8 cellular contexts compared by ENCODE assay signal in the genomic region with DNA sequence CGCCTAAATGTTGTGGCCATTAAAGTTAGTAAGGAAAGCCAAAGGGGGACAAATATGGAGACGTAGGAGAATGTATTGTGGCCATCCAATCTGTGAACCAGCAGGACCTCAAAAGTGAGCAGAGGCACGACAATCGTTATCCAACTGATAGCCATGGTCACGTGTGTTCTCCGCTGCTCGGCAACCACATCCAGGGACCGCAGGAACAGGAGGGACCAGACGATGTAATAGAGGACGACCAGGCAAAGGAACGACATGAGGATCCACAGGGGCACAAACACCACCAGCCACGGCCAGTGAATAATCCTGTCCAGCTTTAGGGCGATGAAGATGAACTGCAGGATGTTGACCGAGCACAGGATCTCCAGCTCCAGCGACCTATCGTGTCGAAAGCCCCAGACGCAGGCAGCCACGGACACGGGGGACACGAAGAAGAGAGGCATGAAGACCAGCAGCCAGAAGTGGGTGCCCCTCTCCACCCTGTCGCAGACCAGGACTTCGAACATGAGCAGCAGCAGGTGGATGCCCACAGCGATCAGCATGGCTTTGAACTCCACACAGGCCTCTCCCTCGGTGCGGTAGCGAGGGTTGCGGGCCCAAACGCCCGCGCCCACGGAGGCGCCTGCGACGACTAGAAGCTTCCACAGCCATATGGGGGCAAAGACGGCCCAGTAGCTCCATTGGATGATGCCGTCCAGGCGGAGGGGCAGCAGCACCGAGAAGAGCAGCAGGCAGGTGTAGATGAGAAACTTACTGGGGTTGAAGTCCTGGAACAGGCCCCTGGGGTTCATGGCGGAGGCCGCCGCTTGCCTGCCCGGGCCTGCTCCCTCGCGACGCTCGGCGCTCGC. TPM values are rescaled to one million over a fixed set of nuclear protein-coding genes. Genes with fewer than 3 reads are reported as not detected.
DNase-seq lines count a peak whose midpoint lies in the region; FAIRE-seq and TF ChIP-seq lines count a peak whose summit lies in the region.

No MANE protein-coding gene starts in this region.

- TF ChIP-seq CTCF in left ventricle myocardium inferior (IDR thresholded peaks at IDR 0.05; ENCODE audit: borderline replicate concordance), result no peak

- FAIRE-seq in GM12891 (lab: Jason Lieb, UNC) (peak; percentile 28), H54 (lab: Jason Lieb, UNC) (no peak)

- H3K36me3 ChIP-seq in left ventricle myocardium inferior, result peaks cover 6% of the 10 kb centered on the region

- peak overlapping the region; percentile 71 for H3K4me3 Mint-ChIP-seq in activated CD4-positive, alpha-beta memory T cell treated with anti-CD3 and anti-CD28 coated beads for 36 hours

- H3K4me3 ChIP-seq in left ventricle myocardium inferior (peak overlapping the region; percentile 77), skeletal muscle cell (ENCODE audit: low read depth, low read length) (peak overlapping the region; percentile 64)

- peaks cover 6% of the 10 kb centered on the region for H3K9me3 Mint-ChIP-seq in activated CD4-positive, alpha-beta memory T cell treated with anti-CD3 and anti-CD28 coated beads for 36 hours

- H3K4me1 ChIP-seq in left ventricle myocardium inferior, result peaks cover 43% of the 10 kb centered on the region

- DNase-seq in GM12891 (ENCODE audit: insufficient read length, low spot score), result no peak
- DNase-seq in activated CD4-positive, alpha-beta memory T cell treated with anti-CD3 and anti-CD28 coated beads for 36 hours, result peak; percentile 10
- peak; percentile 8 for DNase-seq in left ventricle myocardium inferior
- DNase-seq in skeletal muscle cell (ENCODE audit: low read depth), result no peak
- DNase-seq in HT-29 (ENCODE audit: low spot score), result no peak
- DNase-seq in H54 (ENCODE audit: insufficient read length, low spot score), result no peak
- DNase-seq in RPMI8226, result no peak
- no peak for DNase-seq in glomerular visceral epithelial cell (ENCODE audit: extremely low spot score)

- CTCF ChIA-PET in activated CD4-positive, alpha-beta memory T cell treated with anti-CD3 and anti-CD28 coated beads for 36 hours (lab: Charles Lee), result interaction anchor here (1.0 to 1.9 kb wide), 5 partner anchors 10 to 90 kb away, joined by 3 to 16 read pairs (median 5); no protein-coding TSS in a partner anchor

- POLR2A ChIA-PET in activated CD4-positive, alpha-beta memory T cell treated with anti-CD3 and anti-CD28 coated beads for 36 hours (lab: Charles Lee), result interaction anchor here (1.0 to 2.3 kb wide), 4 partner anchors 10 to 64 kb away, joined by 3 to 9 read pairs (median 3); a partner anchor contains a TSS

- peak overlapping the region; percentile 81 for H3K27ac Mint-ChIP-seq in activated CD4-positive, alpha-beta memory T cell treated with anti-CD3 and anti-CD28 coated beads for 36 hours

- peak overlapping the region; percentile 90 for H3K27ac ChIP-seq in left ventricle myocardium inferior (replicated peaks)

- H3K27me3 Mint-ChIP-seq in activated CD4-positive, alpha-beta memory T cell treated with anti-CD3 and anti-CD28 coated beads for 36 hours, result no peaks in the 10 kb centered on the region

- H3K4me1 Mint-ChIP-seq in activated CD4-positive, alpha-beta memory T cell treated with anti-CD3 and anti-CD28 coated beads for 36 hours (ENCODE audit: low read depth), result peaks cover 50% of the 10 kb centered on the region

- no peaks in the 10 kb centered on the region for H3K27me3 ChIP-seq in left ventricle myocardium inferior (ENCODE audit: low read depth)

- peaks cover 8% of the 10 kb centered on the region for H3K9me3 ChIP-seq in left ventricle myocardium inferior (replicated peaks)

- TF ChIP-seq POLR2A in GM12891 (IDR thresholded peaks at IDR 0.05; ENCODE audit: low read depth, low read length), result no peak
- TF ChIP-seq POLR2A in H54 (IDR thresholded peaks at IDR 0.05; ENCODE audit: low read depth, low read length), result no peak

- intact Hi-C loops in activated CD4-positive, alpha-beta memory T cell treated with anti-CD3 and anti-CD28 coated beads for 36 hours (cut with micrococcal nuclease), result loop anchor here (1.0 to 2.0 kb wide), 5 partner anchors 10 to 463 kb away; a partner anchor contains a TSS
- intact Hi-C loops in left ventricle myocardium inferior (cut with micrococcal nuclease), result no loop called here

- H3K36me3 Mint-ChIP-seq in activated CD4-positive, alpha-beta memory T cell treated with anti-CD3 and anti-CD28 coated beads for 36 hours, result peaks cover 39% of the 10 kb centered on the region

TF ChIP-seq in GM12891, 5 proteins besides CTCF, POLR2A, EP300 and RAD21:
- no peak for TF ChIP-seq TAF1 (IDR thresholded peaks at IDR 0.05; ENCODE audit: low read depth, low read length)
- no peak for TF ChIP-seq PAX5 (IDR thresholded peaks at IDR 0.05; ENCODE audit: insufficient read depth, low read length, severe bottlenecking)
- TF ChIP-seq POLR2AphosphoS5 (IDR thresholded peaks at IDR 0.05; ENCODE audit: low read depth, low read length), result no peak
- no peak for TF ChIP-seq POU2F2 (IDR thresholded peaks at IDR 0.05; ENCODE audit: low read depth, low read length)
- TF ChIP-seq SPI1 (IDR thresholded peaks at IDR 0.05; ENCODE audit: low read depth, low read length), result no peak

RNA-seq across cellular contexts. Expression of a gene that starts 0.8 kb away (rescaled TPM):
- polyA plus RNA-seq in GM12891 (2012; ENCODE audit: low read depth, missing spikeins), result 6.5 TPM
- total RNA-seq in activated CD4-positive, alpha-beta memory T cell treated with anti-CD3 and anti-CD28 coated beads for 36 hours, result 10 to 100 TPM; 19.4 to 19.7 TPM
- 21.0 TPM for total RNA-seq in left ventricle myocardium inferior
- 63.3 and 65.3 TPM in 2 replicates for total RNA-seq in HT-29 (2014; rRNA removed; shearing (Covaris generic))

RNA-seq across cellular contexts. Expression of a gene that starts 30.2 kb away (rescaled TPM):
- 48.0 TPM for polyA plus RNA-seq in GM12891 (2012; ENCODE audit: low read depth, missing spikeins)
- 10 to 100 TPM; 52.5 to 52.9 TPM for total RNA-seq in activated CD4-positive, alpha-beta memory T cell treated with anti-CD3 and anti-CD28 coated beads for 36 hours
- 45.8 TPM for total RNA-seq in left ventricle myocardium inferior
- total RNA-seq in HT-29 (2014; rRNA removed; shearing (Covaris generic)), result 43.7 and 60.8 TPM in 2 replicates

Comparison
In these comparisons a context has a peak if more than half of its experiments do, and no peak if none do; other contexts are left out.
1. DNase-seq: peak in activated CD4-positive, alpha-beta memory T cell treated with anti-CD3 and anti-CD28 coated beads for 36 hours (single experiment) and left ventricle myocardium inferior (single experiment); none in GM12891 (single experiment), skeletal muscle cell (single experiment), HT-29 (single experiment), H54 (single experiment), RPMI8226 (single experiment) and glomerular visceral epithelial cell (single experiment).